Comparison of ENCODE assay signal across 1 cellular context in the genomic region with DNA sequence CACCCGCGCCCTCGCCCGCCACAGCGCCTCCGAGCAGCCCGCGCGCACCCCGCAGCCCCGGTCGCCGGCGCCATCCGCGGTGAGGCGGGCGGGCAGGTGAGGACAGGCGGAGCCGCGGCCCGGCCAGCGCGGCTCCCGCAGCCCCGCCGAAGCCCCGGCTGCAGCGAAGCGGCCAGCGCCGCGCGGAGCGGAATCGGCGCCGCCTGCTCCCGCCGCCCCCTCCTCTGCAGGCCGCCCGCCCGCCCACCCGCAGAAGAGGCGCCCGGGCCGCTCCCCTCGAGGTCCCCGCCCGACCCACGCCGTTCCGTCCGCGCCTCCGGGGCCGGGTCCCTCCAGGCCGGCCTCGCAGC.
TF ChIP-seq lines count a peak whose summit lies in the region.

No MANE protein-coding gene starts in this region.

TF ChIP-seq in HepG2, 621 proteins besides CTCF, POLR2A, EP300 and RAD21:
- TF ChIP-seq, protein P1, sequence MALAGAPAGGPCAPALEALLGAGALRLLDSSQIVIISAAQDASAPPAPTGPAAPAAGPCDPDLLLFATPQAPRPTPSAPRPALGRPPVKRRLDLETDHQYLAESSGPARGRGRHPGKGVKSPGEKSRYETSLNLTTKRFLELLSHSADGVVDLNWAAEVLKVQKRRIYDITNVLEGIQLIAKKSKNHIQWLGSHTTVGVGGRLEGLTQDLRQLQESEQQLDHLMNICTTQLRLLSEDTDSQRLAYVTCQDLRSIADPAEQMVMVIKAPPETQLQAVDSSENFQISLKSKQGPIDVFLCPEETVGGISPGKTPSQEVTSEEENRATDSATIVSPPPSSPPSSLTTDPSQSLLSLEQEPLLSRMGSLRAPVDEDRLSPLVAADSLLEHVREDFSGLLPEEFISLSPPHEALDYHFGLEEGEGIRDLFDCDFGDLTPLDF (CRISPR knock-in tag; IDR thresholded peaks at IDR 0.05) = no peak
- TF ChIP-seq, protein P2, sequence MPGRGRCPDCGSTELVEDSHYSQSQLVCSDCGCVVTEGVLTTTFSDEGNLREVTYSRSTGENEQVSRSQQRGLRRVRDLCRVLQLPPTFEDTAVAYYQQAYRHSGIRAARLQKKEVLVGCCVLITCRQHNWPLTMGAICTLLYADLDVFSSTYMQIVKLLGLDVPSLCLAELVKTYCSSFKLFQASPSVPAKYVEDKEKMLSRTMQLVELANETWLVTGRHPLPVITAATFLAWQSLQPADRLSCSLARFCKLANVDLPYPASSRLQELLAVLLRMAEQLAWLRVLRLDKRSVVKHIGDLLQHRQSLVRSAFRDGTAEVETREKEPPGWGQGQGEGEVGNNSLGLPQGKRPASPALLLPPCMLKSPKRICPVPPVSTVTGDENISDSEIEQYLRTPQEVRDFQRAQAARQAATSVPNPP (CRISPR knock-in tag; IDR thresholded peaks at IDR 0.05) = no peak
- TF ChIP-seq JUNB (CRISPR knock-in tag; IDR thresholded peaks at IDR 0.05; ENCODE audit: borderline replicate concordance) (no peak), KMT2B (CRISPR knock-in tag; IDR thresholded peaks at IDR 0.05) (no peak), SCMH1 (CRISPR knock-in tag; IDR thresholded peaks at IDR 0.05; ENCODE audit: borderline replicate concordance) (no peak), ZNF180 (CRISPR knock-in tag; IDR thresholded peaks at IDR 0.05; ENCODE audit: borderline replicate concordance, low read depth) (no peak), ZNF770 (CRISPR knock-in tag; IDR thresholded peaks at IDR 0.05) (no peak), THYN1 (CRISPR knock-in tag; IDR thresholded peaks at IDR 0.05; ENCODE audit: borderline replicate concordance, low read depth) (no peak), NFKB2 (CRISPR knock-in tag; IDR thresholded peaks at IDR 0.05; ENCODE audit: borderline replicate concordance) (no peak), U2AF1 (optimal IDR thresholded peaks at IDR 0.05; ENCODE audit: low read depth, low read length) (no peak), ZNF780A (CRISPR knock-in tag; IDR thresholded peaks at IDR 0.05) (no peak), YY1 (IDR thresholded peaks at IDR 0.05; ENCODE audit: insufficient read depth, insufficient replicate concordance, low read depth, low read length) (no peak), ZNF367 (CRISPR knock-in tag; IDR thresholded peaks at IDR 0.05; ENCODE audit: borderline replicate concordance) (no peak), TGIF2 (CRISPR knock-in tag; IDR thresholded peaks at IDR 0.05) (no peak), KDM1A (CRISPR knock-in tag; IDR thresholded peaks at IDR 0.05) (no peak), HOXD1 (CRISPR knock-in tag; IDR thresholded peaks at IDR 0.05) (no peak)
- TF ChIP-seq, protein P3, sequence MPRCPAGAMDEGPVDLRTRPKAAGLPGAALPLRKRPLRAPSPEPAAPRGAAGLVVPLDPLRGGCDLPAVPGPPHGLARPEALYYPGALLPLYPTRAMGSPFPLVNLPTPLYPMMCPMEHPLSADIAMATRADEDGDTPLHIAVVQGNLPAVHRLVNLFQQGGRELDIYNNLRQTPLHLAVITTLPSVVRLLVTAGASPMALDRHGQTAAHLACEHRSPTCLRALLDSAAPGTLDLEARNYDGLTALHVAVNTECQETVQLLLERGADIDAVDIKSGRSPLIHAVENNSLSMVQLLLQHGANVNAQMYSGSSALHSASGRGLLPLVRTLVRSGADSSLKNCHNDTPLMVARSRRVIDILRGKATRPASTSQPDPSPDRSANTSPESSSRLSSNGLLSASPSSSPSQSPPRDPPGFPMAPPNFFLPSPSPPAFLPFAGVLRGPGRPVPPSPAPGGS (CRISPR knock-in tag; IDR thresholded peaks at IDR 0.05) = no peak
